8 cellular contexts compared by ENCODE assay signal in the genomic region with DNA sequence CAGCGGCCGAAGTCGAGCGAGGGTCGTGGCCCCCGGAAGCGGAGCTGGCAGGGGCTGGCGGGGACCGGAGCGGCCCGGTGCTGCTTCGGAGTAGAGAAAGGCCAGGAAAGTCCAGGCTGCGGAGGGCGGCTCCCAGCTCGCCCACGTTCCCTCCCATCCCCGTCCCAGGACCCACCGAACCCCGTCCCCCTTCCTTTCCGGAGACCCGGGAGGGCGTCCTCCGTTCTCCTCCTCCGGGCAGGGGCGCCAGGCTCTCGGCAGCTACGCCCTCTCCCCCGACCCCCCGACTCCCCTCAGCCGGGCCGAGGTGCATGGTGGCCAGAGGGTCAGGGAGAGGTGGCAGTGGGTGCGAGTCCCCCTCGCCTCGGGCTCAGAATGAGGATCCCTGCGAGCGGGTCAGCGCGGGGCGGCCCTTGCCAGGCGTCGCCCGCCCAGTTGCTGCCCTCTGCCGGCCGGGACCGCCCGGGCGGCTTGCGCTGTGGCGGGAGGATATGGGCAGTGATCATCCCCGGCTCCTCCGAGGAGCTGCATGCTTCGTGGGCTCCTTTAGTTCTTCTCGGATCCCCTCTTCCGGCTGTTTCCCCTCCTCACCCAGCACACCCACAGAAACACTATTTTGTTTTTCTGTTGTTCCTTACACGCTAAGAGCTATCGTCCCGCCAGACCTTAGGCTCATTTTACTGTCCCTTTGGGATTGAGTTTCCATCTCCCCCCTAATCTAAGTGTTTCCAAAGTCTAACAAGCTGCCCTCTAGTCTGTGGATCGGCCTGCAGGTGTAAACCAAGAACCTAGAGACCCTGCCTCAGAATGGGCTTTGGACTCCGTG. TPM values are rescaled to one million over a fixed set of nuclear protein-coding genes. Genes with fewer than 3 reads are reported as not detected.
A peak's percentile ranks its signal among the peaks of the same experiment; 100 is the strongest.
DNase-seq lines count a peak whose midpoint lies in the region; ATAC-seq and TF ChIP-seq lines count a peak whose summit lies in the region.

No MANE protein-coding gene starts in this region.

- no peak overlapping the region for H3K27ac Mint-ChIP-seq in activated CD4-positive, alpha-beta memory T cell treated with anti-CD3 and anti-CD28 coated beads for 36 hours

- H3K4me3 Mint-ChIP-seq in activated CD4-positive, alpha-beta memory T cell treated with anti-CD3 and anti-CD28 coated beads for 36 hours, result no peak overlapping the region

- CTCF ChIA-PET in activated CD4-positive, alpha-beta memory T cell treated with anti-CD3 and anti-CD28 coated beads for 36 hours (lab: Charles Lee), result interaction anchor here (0.6 to 2.0 kb wide), 28 partner anchors 9 to 424 kb away, joined by 3 to 11 read pairs (median 3); no protein-coding TSS in a partner anchor

- no peak overlapping the region for H2BK15ac ChIP-seq in mesendoderm (replicated peaks; ENCODE audit: low read depth)

- ATAC-seq in HG02840 (IDR thresholded peaks at IDR 0.05; ENCODE audit: low FRiP score, unreplicated experiment), result no peak

- peak; percentile 66 for TF ChIP-seq CTCF in epithelial cell of esophagus (IDR thresholded peaks at IDR 0.05; ENCODE audit: insufficient read depth, low read depth, low read length, missing control alignments)

- in situ Hi-C loops in KBM-7 (cut with MboI; ENCODE audit: low pct_unique_long_range_greater_than_20kb, low sequenced_read_pairs), result no loop called here

- H3K27me3 Mint-ChIP-seq in activated CD4-positive, alpha-beta memory T cell treated with anti-CD3 and anti-CD28 coated beads for 36 hours, result peaks cover 49% of the 10 kb centered on the region

- H3K4me1 ChIP-seq in mesendoderm (ENCODE audit: control insufficient read depth, low read depth, low read length), result no peaks in the 10 kb centered on the region

- no peaks in the 10 kb centered on the region for H3K79me1 ChIP-seq in mesendoderm (ENCODE audit: low read length)

- no peak overlapping the region for H2BK120ac ChIP-seq in mesendoderm (ENCODE audit: low read depth, low read length)

- H4K8ac ChIP-seq in mesendoderm (ENCODE audit: low read depth, low read length), result no peak overlapping the region

- no peak overlapping the region for H2BK5ac ChIP-seq in mesendoderm (ENCODE audit: low read length)

- no peak overlapping the region for H3K4ac ChIP-seq in mesendoderm (ENCODE audit: low read depth, low read length)

- H3K4me1 Mint-ChIP-seq in activated CD4-positive, alpha-beta memory T cell treated with anti-CD3 and anti-CD28 coated beads for 36 hours (ENCODE audit: low read depth), result peaks cover 9% of the 10 kb centered on the region

- H3K18ac ChIP-seq in mesendoderm (ENCODE audit: low read length), result no peak overlapping the region

- no peaks in the 10 kb centered on the region for H3K36me3 Mint-ChIP-seq in activated CD4-positive, alpha-beta memory T cell treated with anti-CD3 and anti-CD28 coated beads for 36 hours

- H3K4me3 ChIP-seq in epithelial cell of esophagus (ENCODE audit: low read length) (peak overlapping the region; percentile 25), mesendoderm (ENCODE audit: low read length) (peak overlapping the region; percentile 30)

- H4K5ac ChIP-seq in mesendoderm (ENCODE audit: low read length), result no peak overlapping the region

- no peak overlapping the region for H2AK5ac ChIP-seq in mesendoderm (ENCODE audit: low read length)

- H3K36me3 ChIP-seq in mesendoderm (ENCODE audit: control insufficient read depth, insufficient read depth, low read length), result no peaks in the 10 kb centered on the region

- intact Hi-C loops in activated CD4-positive, alpha-beta memory T cell treated with anti-CD3 and anti-CD28 coated beads for 36 hours (cut with micrococcal nuclease), result loop anchor here (1.0 to 10.0 kb wide), 3 partner anchors 23 to 505 kb away; no protein-coding TSS in a partner anchor

- H3K9me3 Mint-ChIP-seq in activated CD4-positive, alpha-beta memory T cell treated with anti-CD3 and anti-CD28 coated beads for 36 hours, result no peaks in the 10 kb centered on the region

- DNase-seq in GM03348 (ENCODE audit: low spot score) (peak; percentile 91), KBM-7 (peak; percentile 42), epithelial cell of esophagus (ENCODE audit: low read depth) (peak; percentile 60), mesendoderm (peak; percentile 69)
- peak; percentile 57 for DNase-seq in activated CD4-positive, alpha-beta memory T cell treated with anti-CD3 and anti-CD28 coated beads for 36 hours
- DNase-seq in stimulated activated CD8-positive, alpha-beta memory T cell treated with anti-CD3 and anti-CD28 coated beads, Interleukin-12 subunit alpha, Interleukin-12 subunit beta, amount 100 ng/mL, for 1 hour (ENCODE audit: low read depth), result peak; percentile 6
- no peak for DNase-seq in effector CD8-positive, alpha-beta T cell (lab: John Stamatoyannopoulos, UW)

- POLR2A ChIA-PET in activated CD4-positive, alpha-beta memory T cell treated with anti-CD3 and anti-CD28 coated beads for 36 hours (lab: Charles Lee), result no interaction called here

- no peak overlapping the region for H3K27ac ChIP-seq in mesendoderm (ENCODE audit: low read depth, low read length)

- H3K23ac ChIP-seq in mesendoderm (ENCODE audit: low read length), result no peak overlapping the region

- H3K9ac ChIP-seq in mesendoderm (ENCODE audit: low read length), result peak overlapping the region; percentile 63

- WGBS in mesendoderm (ENCODE audit: extremely low coverage, insufficient coverage, low lambda C conversion rate), result no CpG with 5 or more reads among the region's 59 CpGs

- peaks cover 29% of the 10 kb centered on the region for H3K27me3 ChIP-seq in mesendoderm (ENCODE audit: insufficient read depth, low read length, poor library complexity)

- peak overlapping the region; percentile 73 for H3K4me2 ChIP-seq in mesendoderm (ENCODE audit: low read length)

- peak overlapping the region; percentile 84 for H3K56ac ChIP-seq in mesendoderm (ENCODE audit: low read length)

- no peaks in the 10 kb centered on the region for H3K79me2 ChIP-seq in mesendoderm (ENCODE audit: control insufficient read depth, insufficient read depth, low read length)

RNA-seq across cellular contexts. Expression of a gene that starts 0.7 kb away (rescaled TPM):
- under 1 TPM; 0.19 to 0.78 TPM for total RNA-seq in activated CD4-positive, alpha-beta memory T cell treated with anti-CD3 and anti-CD28 coated beads for 36 hours
- 0.32 TPM for polyA plus RNA-seq in mesendoderm (2013, experiment 1 of 2)
- polyA plus RNA-seq in mesendoderm (2013, experiment 2 of 2), result 0.80 TPM
